In the genomic region with DNA sequence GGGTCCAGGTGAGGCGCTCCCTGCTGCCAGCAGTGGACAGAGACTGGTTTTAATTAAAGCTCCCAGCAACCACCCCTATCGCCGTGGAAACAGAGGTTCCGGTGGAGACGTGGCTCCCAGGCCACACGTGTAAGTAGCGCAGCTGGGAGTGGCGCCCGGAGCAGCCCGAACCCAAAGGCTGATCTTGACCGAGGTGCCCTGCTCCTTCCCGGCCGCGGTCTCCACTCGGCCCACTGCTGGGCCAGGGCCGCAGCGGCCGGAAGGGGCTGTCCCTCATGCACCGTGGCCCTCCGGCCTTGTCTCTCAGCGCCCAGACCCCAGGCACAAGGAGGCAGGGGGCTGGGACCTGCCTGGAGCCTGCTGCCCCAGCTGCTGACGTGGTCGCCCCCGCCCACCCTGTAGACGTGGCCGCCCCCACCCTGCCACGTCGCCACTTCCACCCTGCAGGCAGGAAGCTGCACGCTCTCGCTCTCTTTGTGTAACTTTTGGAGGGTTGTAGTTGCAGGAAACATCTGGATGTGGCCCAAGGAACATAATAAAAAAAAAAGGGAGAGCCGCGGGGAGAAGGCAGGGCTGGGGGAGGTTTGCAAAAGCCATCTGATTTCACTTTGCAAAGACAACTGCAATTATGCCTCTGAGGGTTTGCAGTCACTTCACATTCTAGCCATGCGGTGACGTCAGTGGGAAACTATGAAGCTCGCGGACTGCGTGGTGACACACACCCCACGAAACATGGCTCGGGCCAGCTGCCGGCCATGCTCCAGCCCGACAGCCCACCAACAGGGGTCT, we compare ENCODE assay signal across 8 cellular contexts.
A peak's percentile ranks its signal among the peaks of the same experiment; 100 is the strongest.
DNase-seq lines count a peak whose midpoint lies in the region; ATAC-seq and TF ChIP-seq lines count a peak whose summit lies in the region.

No MANE protein-coding gene starts in this region.

- DNase-seq in AG09319 (ENCODE audit: extremely low read depth, low read depth) (peak; percentile 99), M059J (ENCODE audit: low read depth) (peak; percentile 99)
- DNase-seq in activated CD8-positive, alpha-beta memory T cell treated with anti-CD3 and anti-CD28 coated beads for 1 hour (ENCODE audit: extremely low read depth in 1 of 2, low read depth in 1 of 2) = peak; percentile 54 to 59
- DNase-seq in effector CD4-positive, alpha-beta T cell = peak; percentile 53
- peak; percentile 60 for DNase-seq in stimulated activated CD8-positive, alpha-beta memory T cell treated with anti-CD3 and anti-CD28 coated beads, Interleukin-4, amount 100 ng/mL, for 24 hours (ENCODE audit: low read depth)

- peaks cover 19 to 21% of the 10 kb centered on the region in 2 donors for H3K4me1 ChIP-seq in mucosa of rectum (ENCODE audit: control insufficient read depth in 2 of 2, insufficient read depth in 2 of 2, low read length in 2 of 2)

- peak overlapping the region; percentile 68 to 72 for H3K9ac ChIP-seq in mucosa of rectum (ENCODE audit: low read depth in 1 of 2, low read length in 2 of 2)

- H3K36me3 ChIP-seq in mucosa of rectum (ENCODE audit: control insufficient read depth in 2 of 2, insufficient read depth in 2 of 2, low read length in 2 of 2) = no peaks in the 10 kb centered on the region

- no peaks in the 10 kb centered on the region for H3K27me3 ChIP-seq in mucosa of rectum (ENCODE audit: control insufficient read depth in 2 of 2, insufficient read depth in 2 of 2, low read length in 2 of 2)

- ATAC-seq in HG03025 (IDR thresholded peaks at IDR 0.05; ENCODE audit: low FRiP score, unreplicated experiment) = no peak
- ATAC-seq in GM21528 (IDR thresholded peaks at IDR 0.05; ENCODE audit: low FRiP score, unreplicated experiment) = no peak

- no peaks in the 10 kb centered on the region for H3K9me3 ChIP-seq in mucosa of rectum (ENCODE audit: control insufficient read depth in 2 of 2, low read length in 2 of 2)

- peak overlapping the region; percentile 40 to 62 for H3K4me3 ChIP-seq in mucosa of rectum (ENCODE audit: low read length in 2 of 2)

- H3K27ac ChIP-seq in mucosa of rectum (ENCODE audit: low read depth in 2 of 2, low read length in 2 of 2) = peak overlapping the region; percentile 87 to 90

- peak; percentile 24 for TF ChIP-seq CTCF in AG09319 (IDR thresholded peaks at IDR 0.05; ENCODE audit: low read depth, low read length)
